In genomic region chr20:59151820-59152219, GRCh38 we compare ENCODE assay signal across 17 cellular contexts. TPM values are rescaled to one million over a fixed set of nuclear protein-coding genes. Genes with fewer than 3 reads are reported as not detected.
A peak's percentile ranks its signal among the peaks of the same experiment; 100 is the strongest.
DNase-seq lines count a peak whose midpoint lies in the region; ATAC-seq lines count a peak whose summit lies in the region.
"Had no signal": no experiment of that assay in that cellular context is flagged by ENCODE, and none has a peak within 500 bp of the region (broad histone marks: within the 10 kb centered on the region; RNA-seq: fewer than 3 reads in every experiment).

No MANE protein-coding gene starts in this region.

- H3K4me1 Mint-ChIP-seq in activated T-cell treated with anti-CD3 and anti-CD28 coated beads, Interleukin-2, amount 50 U/mL, for 72 hours (ENCODE audit: low read depth), result peaks cover 88% of the 10 kb centered on the region
- H3K4me1 Mint-ChIP-seq: WTC11 had no signal

- peak overlapping the region; percentile 6 for H3K27ac Mint-ChIP-seq in activated T-cell treated with anti-CD3 and anti-CD28 coated beads, Interleukin-2, amount 50 U/mL, for 72 hours
- H3K27ac Mint-ChIP-seq: WTC11 had no signal

- peaks cover 7 to 12% of the 10 kb centered on the region in 2 donors for H3K36me3 Mint-ChIP-seq in activated T-cell treated with anti-CD3 and anti-CD28 coated beads, Interleukin-2, amount 50 U/mL, for 72 hours (ENCODE audit: insufficient read depth in 2 of 2)
- H3K36me3 Mint-ChIP-seq: WTC11 had no signal

- peak overlapping the region; percentile 46 to 56 for H3K4me3 Mint-ChIP-seq in activated T-cell treated with anti-CD3 and anti-CD28 coated beads, Interleukin-2, amount 50 U/mL, for 72 hours
- H3K4me3 Mint-ChIP-seq: WTC11 had no signal

- no peaks in the 10 kb centered on the region for H3K9me3 Mint-ChIP-seq in activated T-cell treated with anti-CD3 and anti-CD28 coated beads, Interleukin-2, amount 50 U/mL, for 72 hours
- H3K9me3 Mint-ChIP-seq: WTC11 had no signal

- no peaks in the 10 kb centered on the region for H3K27me3 Mint-ChIP-seq in activated T-cell treated with anti-CD3 and anti-CD28 coated beads, Interleukin-2, amount 50 U/mL, for 72 hours (ENCODE audit: low read depth)

- peak; percentile 75 to 78 for ATAC-seq in activated T-cell treated with anti-CD3 and anti-CD28 coated beads, Interleukin-2, amount 50 U/mL, for 72 hours (replicated peaks in 1 of 2)
- ATAC-seq in HG03280 (IDR thresholded peaks at IDR 0.05; ENCODE audit: unreplicated experiment), result no peak
- ATAC-seq: esophagus mucosa, WTC11 had no signal

- peak; percentile 72 for DNase-seq in stimulated activated CD4-positive, alpha-beta T cell treated with anti-CD3 and anti-CD28 coated beads, Interleukin-1b, Interleukin-23, amount 100 ng/mL, for 48 hours
- DNase-seq in stimulated activated CD4-positive, alpha-beta T cell treated with anti-CD3 and anti-CD28 coated beads, Interleukin-12 subunit alpha, Interleukin-12 subunit beta, amount 100 ng/mL, for 4 hours, result no peak
- peak; percentile 64 to 76 for DNase-seq in activated T-cell treated with anti-CD3 and anti-CD28 coated beads, Interleukin-2, amount 50 U/mL, for 72 hours
- DNase-seq in islet precursor cell (peak; percentile 22), middle frontal gyrus (ENCODE audit: extremely low spot score, low spot score) (no peak), pons (ENCODE audit: low spot score) (no peak)
- DNase-seq: activated gamma-delta T cell treated with Interleukin-2 at 50 U/mL for 16 hours, AML-193, dermis blood vessel endothelial cell, mesendoderm, NCI-H146, SW 1271 had no signal

RNA-seq across cellular contexts. Expression of gene ZNF831, which starts 11.8 kb away (rescaled TPM):
- 1 to 10 TPM; 8.2 to 9.0 TPM for total RNA-seq in activated T-cell treated with anti-CD3 and anti-CD28 coated beads, Interleukin-2, amount 50 U/mL, for 72 hours
- total RNA-seq: H4, renal cortical epithelial cell had no signal

Comparison
In these comparisons a context has a peak if more than half of its experiments do, and no peak if none do; other contexts are left out.
1. DNase-seq: peak in stimulated activated CD4-positive, alpha-beta T cell treated with anti-CD3 and anti-CD28 coated beads, Interleukin-1b, Interleukin-23, amount 100 ng/mL, for 48 hours (single experiment), activated T-cell treated with anti-CD3 and anti-CD28 coated beads, Interleukin-2, amount 50 U/mL, for 72 hours (2 of 2) and islet precursor cell (single experiment); none in stimulated activated CD4-positive, alpha-beta T cell treated with anti-CD3 and anti-CD28 coated beads, Interleukin-12 subunit alpha, Interleukin-12 subunit beta, amount 100 ng/mL, for 4 hours (single experiment), middle frontal gyrus (single experiment) and pons (single experiment).